Comparison of ENCODE assay signal across 9 cellular contexts in genomic region chr2:172484253-172484652, GRCh38. TPM values are rescaled to one million over a fixed set of nuclear protein-coding genes. Genes with fewer than 3 reads are reported as not detected.
DNase-seq lines count a peak whose midpoint lies in the region; ATAC-seq, FAIRE-seq and TF ChIP-seq lines count a peak whose summit lies in the region.
"Had no signal": no experiment of that assay in that cellular context is flagged by ENCODE, and none has a peak within 500 bp of the region (broad histone marks: within the 10 kb centered on the region; RNA-seq: fewer than 3 reads in every experiment).

No MANE protein-coding gene starts in this region.

- no peak for DNase-seq in activated naive CD8-positive, alpha-beta T cell treated with anti-CD3 and anti-CD28 coated beads, Interleukin-2, amount 50 U/mL, for 24 hours
- DNase-seq in NCI-H2227 (lab: John Stamatoyannopoulos, UW; ENCODE audit: unreplicated experiment), result peak; percentile 66
- DNase-seq in dermis microvascular lymphatic vessel endothelial cell (ENCODE audit: low read depth in 2 of 2), result peak; percentile 39 to 41
- peak; percentile 28 for DNase-seq in smooth muscle cell of the brain vasculature (ENCODE audit: low read depth, low spot score)
- DNase-seq in GM12891 (ENCODE audit: insufficient read length, low spot score), result no peak
- DNase-seq in HuH-7 (ENCODE audit: low spot score), result no peak
- DNase-seq: NCI-H2107 had no signal

- H3K36me3 Mint-ChIP-seq in activated naive CD8-positive, alpha-beta T cell, result peaks cover 12% of the 10 kb centered on the region
- H3K36me3 Mint-ChIP-seq in activated naive CD8-positive, alpha-beta T cell treated with anti-CD3 and anti-CD28 coated beads, Interleukin-2, amount 50 U/mL, for 24 hours (ENCODE audit: low read depth), result peaks cover 8% of the 10 kb centered on the region

- H3K9me3 Mint-ChIP-seq in activated naive CD8-positive, alpha-beta T cell (ENCODE audit: low read depth), result no peaks in the 10 kb centered on the region
- no peaks in the 10 kb centered on the region for H3K9me3 Mint-ChIP-seq in activated naive CD8-positive, alpha-beta T cell treated with anti-CD3 and anti-CD28 coated beads, Interleukin-2, amount 50 U/mL, for 24 hours

- peaks cover 70% of the 10 kb centered on the region for H3K4me1 Mint-ChIP-seq in activated naive CD8-positive, alpha-beta T cell (ENCODE audit: low read depth)
- H3K4me1 Mint-ChIP-seq in activated naive CD8-positive, alpha-beta T cell treated with anti-CD3 and anti-CD28 coated beads, Interleukin-2, amount 50 U/mL, for 24 hours, result peaks cover 48% of the 10 kb centered on the region

- no peaks in the 10 kb centered on the region for H3K27me3 Mint-ChIP-seq in activated naive CD8-positive, alpha-beta T cell
- H3K27me3 Mint-ChIP-seq in activated naive CD8-positive, alpha-beta T cell treated with anti-CD3 and anti-CD28 coated beads, Interleukin-2, amount 50 U/mL, for 24 hours, result no peaks in the 10 kb centered on the region

- no peak overlapping the region for H3K4me3 Mint-ChIP-seq in activated naive CD8-positive, alpha-beta T cell
- H3K4me3 Mint-ChIP-seq in activated naive CD8-positive, alpha-beta T cell treated with anti-CD3 and anti-CD28 coated beads, Interleukin-2, amount 50 U/mL, for 24 hours, result no peak overlapping the region

- no peak for TF ChIP-seq POLR2A in GM12891 (IDR thresholded peaks at IDR 0.05; ENCODE audit: low read depth, low read length)

- no peak for FAIRE-seq in GM12891 (lab: Jason Lieb, UNC)

- ATAC-seq in activated naive CD8-positive, alpha-beta T cell treated with anti-CD3 and anti-CD28 coated beads, Interleukin-2, amount 50 U/mL, for 24 hours, result no peak
- ATAC-seq in HG02884 (IDR thresholded peaks at IDR 0.05; ENCODE audit: unreplicated experiment), result no peak

- H3K27ac Mint-ChIP-seq in activated naive CD8-positive, alpha-beta T cell, result peak overlapping the region; percentile 47
- H3K27ac Mint-ChIP-seq in activated naive CD8-positive, alpha-beta T cell treated with anti-CD3 and anti-CD28 coated beads, Interleukin-2, amount 50 U/mL, for 24 hours, result no peak overlapping the region

TF ChIP-seq in GM12891, 5 proteins besides CTCF, POLR2A, EP300 and RAD21:
- TF ChIP-seq PAX5 (IDR thresholded peaks at IDR 0.05; ENCODE audit: insufficient read depth, low read length, severe bottlenecking) (no peak), TAF1 (IDR thresholded peaks at IDR 0.05; ENCODE audit: low read depth, low read length) (no peak), POLR2AphosphoS5 (IDR thresholded peaks at IDR 0.05; ENCODE audit: low read depth, low read length) (no peak), SPI1 (IDR thresholded peaks at IDR 0.05; ENCODE audit: low read depth, low read length) (no peak), POU2F2 (IDR thresholded peaks at IDR 0.05; ENCODE audit: low read depth, low read length) (no peak)

RNA-seq across cellular contexts. Expression of gene ITGA6, which starts 56.9 kb away (rescaled TPM):
- 146 and 305 TPM in 2 replicates for total RNA-seq in dermis microvascular lymphatic vessel endothelial cell
- 0.30 TPM for polyA plus RNA-seq in GM12891 (2012; ENCODE audit: low read depth, missing spikeins)

Comparison
In these comparisons a context has a peak if more than half of its experiments do, and no peak if none do; other contexts are left out.
1. DNase-seq: peak in NCI-H2227 (single experiment), dermis microvascular lymphatic vessel endothelial cell (2 of 2) and smooth muscle cell of the brain vasculature (single experiment); none in activated naive CD8-positive, alpha-beta T cell treated with anti-CD3 and anti-CD28 coated beads, Interleukin-2, amount 50 U/mL, for 24 hours (single experiment), GM12891 (single experiment) and HuH-7 (single experiment).